ENCODE assay signal across 3 cellular contexts in the genomic region with DNA sequence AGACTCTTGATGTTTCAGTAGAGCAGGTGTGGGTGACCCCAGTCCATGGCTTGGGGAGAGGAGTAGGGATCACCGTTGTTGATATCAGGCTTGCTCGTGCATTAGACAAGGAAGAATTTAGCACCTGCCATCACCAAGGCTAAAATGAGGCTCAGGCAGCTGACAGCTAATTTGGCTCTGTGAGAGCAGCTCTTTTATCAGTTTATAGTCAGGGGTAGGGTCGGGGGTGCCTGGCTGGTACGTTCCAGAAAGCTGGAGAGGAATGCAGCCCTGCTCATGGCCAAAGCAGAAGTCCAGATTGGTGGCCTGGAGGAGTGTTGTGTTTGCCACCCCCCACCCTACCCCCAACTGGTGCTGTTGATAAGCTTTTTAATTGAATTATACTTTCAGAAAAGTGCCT. TPM values are rescaled to one million over a fixed set of nuclear protein-coding genes. Genes with fewer than 3 reads are reported as not detected.
"Had no signal": no experiment of that assay in that cellular context is flagged by ENCODE, and none has a peak within 500 bp of the region (broad histone marks: within the 10 kb centered on the region; RNA-seq: fewer than 3 reads in every experiment).

No MANE protein-coding gene starts in this region.

RNA-seq across cellular contexts. Expression of gene ABCC6, which starts 17.4 kb away (rescaled TPM):
- total RNA-seq: GM23248, HT1080 had no signal
- polyA plus RNA-seq: IgD-negative memory B cell had no signal
